Comparison of ENCODE assay signal across 1 cellular context in genomic region chr11:123052884-123053721, GRCh38.
TF ChIP-seq lines count a peak whose summit lies in the region.

No MANE protein-coding gene starts in this region.

TF ChIP-seq in K562, 482 proteins besides CTCF, POLR2A, EP300 and RAD21:
- TF ChIP-seq NCOA4 (IDR thresholded peaks at IDR 0.05; ENCODE audit: partially characterized antibody) (no peak), DIDO1 (tag; IDR thresholded peaks at IDR 0.05; ENCODE audit: low read depth) (no peak), KAT8 (IDR thresholded peaks at IDR 0.05; ENCODE audit: low read depth) (no peak), PTTG1 (tag; IDR thresholded peaks at IDR 0.05; ENCODE audit: low read depth) (no peak), WHSC1 (IDR thresholded peaks at IDR 0.05; ENCODE audit: low read length) (no peak), ZNF655 (CRISPR knock-in tag; IDR thresholded peaks at IDR 0.05) (no peak), ZBED1 (IDR thresholded peaks at IDR 0.05) (no peak), ZNF740 (CRISPR knock-in tag; IDR thresholded peaks at IDR 0.05) (no peak), ZNF740 (tag; IDR thresholded peaks at IDR 0.05) (no peak), TCFL5 (CRISPR knock-in tag; conservative IDR thresholded peaks at IDR 0.05) (no peak), RB1 (IDR thresholded peaks at IDR 0.05; ENCODE audit: low read depth) (no peak), STAT6 (CRISPR knock-in tag; IDR thresholded peaks at IDR 0.05) (no peak), KAT2B (IDR thresholded peaks at IDR 0.05; ENCODE audit: low read depth, low read length) (no peak)
TF ChIP-seq in K562: peak in this region for 0.
